9 cellular contexts compared by ENCODE assay signal in genomic region chrX:20067709-20068315, GRCh38. TPM values are rescaled to one million over a fixed set of nuclear protein-coding genes. Genes with fewer than 3 reads are reported as not detected.
DNase-seq lines count a peak whose midpoint lies in the region; ATAC-seq, FAIRE-seq and TF ChIP-seq lines count a peak whose summit lies in the region.
"Had no signal": no experiment of that assay in that cellular context is flagged by ENCODE, and none has a peak within 500 bp of the region (broad histone marks: within the 10 kb centered on the region; RNA-seq: fewer than 3 reads in every experiment).

No MANE protein-coding gene starts in this region.

- no peak for TF ChIP-seq POLR2A in HCT116 (IDR thresholded peaks at IDR 0.05; ENCODE audit: borderline replicate concordance, extremely low read depth, insufficient read depth, insufficient read length)

- peak overlapping the region; percentile 56 for H3K27ac Mint-ChIP-seq in osteocyte (ENCODE audit: unreplicated experiment)
- H3K27ac Mint-ChIP-seq in activated naive CD8-positive, alpha-beta T cell treated with anti-CD3 and anti-CD28 coated beads for 36 hours: no peak overlapping the region
- no peak overlapping the region for H3K27ac Mint-ChIP-seq in activated naive CD8-positive, alpha-beta T cell treated with anti-CD3 and anti-CD28 coated beads, Interleukin-2, amount 50 U/mL, for 24 hours
- H3K27ac Mint-ChIP-seq: memory B cell had no signal

- peak; percentile 69 for ATAC-seq in HCT116
- no peak for ATAC-seq in activated naive CD8-positive, alpha-beta T cell treated with anti-CD3 and anti-CD28 coated beads, Interleukin-2, amount 50 U/mL, for 24 hours
- no peak for ATAC-seq in stimulated activated naive CD8-positive, alpha-beta T cell treated with anti-CD3 and anti-CD28 coated beads, Interleukin-15, Interleukin-2, amounts not matched to agents 100 U/mL and 50 U/mL, for 24 hours

- CTCF ChIA-PET in HCT116 (lab: Charles Lee): interaction anchor here (0.7 to 3.1 kb wide), 7 partner anchors 10 to 685 kb away, joined by 3 to 31 read pairs (median 5); partner anchors contain the start of gene SH3KBP1

- H3K36me3 Mint-ChIP-seq in osteocyte (ENCODE audit: unreplicated experiment): no peaks in the 10 kb centered on the region
- no peaks in the 10 kb centered on the region for H3K36me3 Mint-ChIP-seq in activated naive CD8-positive, alpha-beta T cell treated with anti-CD3 and anti-CD28 coated beads for 36 hours
- no peaks in the 10 kb centered on the region for H3K36me3 Mint-ChIP-seq in activated naive CD8-positive, alpha-beta T cell treated with anti-CD3 and anti-CD28 coated beads, Interleukin-2, amount 50 U/mL, for 24 hours (ENCODE audit: low read depth)
- H3K36me3 Mint-ChIP-seq: memory B cell had no signal

- no peak overlapping the region for H2AFZ ChIP-seq in HCT116 (ENCODE audit: low read depth, low read length, poor library complexity, severe bottlenecking)
- no peak overlapping the region for H2AFZ ChIP-seq in fibroblast of lung (ENCODE audit: low read length)

- H3K4me2 ChIP-seq in HCT116 (ENCODE audit: low read length) (peak overlapping the region; percentile 49), fibroblast of lung (ENCODE audit: extremely low read depth, insufficient read depth, low read length) (peak overlapping the region; percentile 29)

- H3K9me3 ChIP-seq in HCT116 (ENCODE audit: control insufficient read depth in 1 of 2, insufficient read depth in 1 of 2, low read depth in 1 of 2, low read length in 2 of 2): no peaks in the 10 kb centered on the region
- H3K9me3 ChIP-seq in fibroblast of lung (ENCODE audit: control insufficient read depth, insufficient read depth, low read depth, low read length): no peaks in the 10 kb centered on the region

- H3K36me3 ChIP-seq in HCT116 (ENCODE audit: control insufficient read depth in 1 of 2, insufficient read depth in 2 of 2, low read length in 2 of 2) (no peaks in the 10 kb centered on the region), fibroblast of lung (ENCODE audit: control insufficient read depth, insufficient read depth, low read length) (no peaks in the 10 kb centered on the region)

- H3K27me3 ChIP-seq in HCT116 (ENCODE audit: insufficient read depth, low read length): no peaks in the 10 kb centered on the region
- no peaks in the 10 kb centered on the region for H3K27me3 ChIP-seq in fibroblast of lung (ENCODE audit: control insufficient read depth, insufficient read depth, low read length)

- peaks cover 14% of the 10 kb centered on the region for H3K4me1 Mint-ChIP-seq in osteocyte (ENCODE audit: unreplicated experiment)
- H3K4me1 Mint-ChIP-seq in activated naive CD8-positive, alpha-beta T cell treated with anti-CD3 and anti-CD28 coated beads for 36 hours: peaks cover 2% of the 10 kb centered on the region
- H3K4me1 Mint-ChIP-seq in activated naive CD8-positive, alpha-beta T cell treated with anti-CD3 and anti-CD28 coated beads, Interleukin-2, amount 50 U/mL, for 24 hours: no peaks in the 10 kb centered on the region

- no peaks in the 10 kb centered on the region for H3K9me3 Mint-ChIP-seq in osteocyte (ENCODE audit: unreplicated experiment)
- no peaks in the 10 kb centered on the region for H3K9me3 Mint-ChIP-seq in activated naive CD8-positive, alpha-beta T cell treated with anti-CD3 and anti-CD28 coated beads for 36 hours
- H3K9me3 Mint-ChIP-seq in activated naive CD8-positive, alpha-beta T cell treated with anti-CD3 and anti-CD28 coated beads, Interleukin-2, amount 50 U/mL, for 24 hours: no peaks in the 10 kb centered on the region
- H3K9me3 Mint-ChIP-seq: memory B cell had no signal

- POLR2A ChIA-PET in HCT116 (lab: Charles Lee): no interaction called here

- BruUV-seq in HCT116 (replicated peaks; lab: Mats Ljungman, UMichigan): no TSS peak

- H4K20me1 ChIP-seq in HCT116 (ENCODE audit: insufficient read depth): no peaks in the 10 kb centered on the region
- no peaks in the 10 kb centered on the region for H4K20me1 ChIP-seq in fibroblast of lung (ENCODE audit: control insufficient read depth, extremely low read depth, insufficient read depth, low read length)

- H3K4me3 Mint-ChIP-seq in osteocyte (ENCODE audit: unreplicated experiment): no peak overlapping the region
- no peak overlapping the region for H3K4me3 Mint-ChIP-seq in activated naive CD8-positive, alpha-beta T cell treated with anti-CD3 and anti-CD28 coated beads for 36 hours
- no peak overlapping the region for H3K4me3 Mint-ChIP-seq in activated naive CD8-positive, alpha-beta T cell treated with anti-CD3 and anti-CD28 coated beads, Interleukin-2, amount 50 U/mL, for 24 hours
- H3K4me3 Mint-ChIP-seq: memory B cell had no signal

- H3K27ac ChIP-seq in HCT116 (ENCODE audit: low read depth, low read length): no peak overlapping the region
- H3K27ac ChIP-seq in fibroblast of lung (ENCODE audit: insufficient read depth, low read length): no peak overlapping the region

- no peak for TF ChIP-seq RAD21 in HCT116 (IDR thresholded peaks at IDR 0.05; ENCODE audit: low read depth)

- H3K4me1 ChIP-seq in HCT116 (ENCODE audit: control insufficient read depth in 1 of 2, insufficient read depth in 2 of 2, low read length in 2 of 2) (peaks cover 5 to 15% of the 10 kb centered on the region in 2 experiments), fibroblast of lung (ENCODE audit: control insufficient read depth, extremely low read depth, insufficient read depth, low read length) (peaks cover 3% of the 10 kb centered on the region)

- H3K4me3 ChIP-seq in HCT116 (replicated peaks in 1 of 2; ENCODE audit: low read depth in 1 of 2, low read length in 2 of 2): no peak overlapping the region
- H3K4me3 ChIP-seq in fibroblast of lung (replicated peaks in 1 of 4; ENCODE audit: control extremely low read depth in 1 of 4, insufficient read depth in 1 of 4, low read depth in 3 of 4, low read length in 4 of 4): no peak overlapping the region

- no peaks in the 10 kb centered on the region for H3K9me2 ChIP-seq in HCT116 (ENCODE audit: insufficient read depth)

- TF ChIP-seq CTCF in HCT116 (IDR thresholded peaks at IDR 0.05 in 2 of 3, conservative IDR thresholded peaks at IDR 0.05 in 1 of 3; ENCODE audit: borderline replicate concordance in 1 of 3, insufficient read depth in 1 of 3, low read depth in 2 of 3, low read length in 2 of 3) (no peak), fibroblast of lung (conservative IDR thresholded peaks at IDR 0.05 in 1 of 2, IDR thresholded peaks at IDR 0.05 in 1 of 2; ENCODE audit: low read depth in 1 of 2, low read length in 2 of 2) (no peak), osteocyte (IDR thresholded peaks at IDR 0.05) (no peak)

- no peaks in the 10 kb centered on the region for H3K27me3 Mint-ChIP-seq in osteocyte (ENCODE audit: unreplicated experiment)
- H3K27me3 Mint-ChIP-seq in activated naive CD8-positive, alpha-beta T cell treated with anti-CD3 and anti-CD28 coated beads for 36 hours: no peaks in the 10 kb centered on the region
- H3K27me3 Mint-ChIP-seq in activated naive CD8-positive, alpha-beta T cell treated with anti-CD3 and anti-CD28 coated beads, Interleukin-2, amount 50 U/mL, for 24 hours: no peaks in the 10 kb centered on the region
- H3K27me3 Mint-ChIP-seq: memory B cell had no signal

- FAIRE-seq in RCC 7860 (lab: Jason Lieb, UNC): peak; percentile 84

- intact Hi-C loops in HCT116 (cut with micrococcal nuclease): loop anchor here (1.0 to 10.0 kb wide), 2 partner anchors 163 to 333 kb away; no protein-coding TSS in a partner anchor

- H3K79me2 ChIP-seq in HCT116 (ENCODE audit: insufficient read depth, low read length) (no peaks in the 10 kb centered on the region), fibroblast of lung (ENCODE audit: control insufficient read depth, insufficient read depth, low read length) (no peaks in the 10 kb centered on the region)

- RAD21 ChIA-PET in HCT116 (lab: Charles Lee; ENCODE audit: low non-redundant PET in 1 of 2, low total read pairs in 2 of 2, uncharacterized antibody in 2 of 2, unreplicated experiment in 2 of 2): interaction anchor here (1.0 kb wide), 2 partner anchors 163 kb away, joined by 4 to 5 read pairs; no protein-coding TSS in a partner anchor

- DNase-seq in HCT116 (ENCODE audit: low read depth, low spot score) (peak; percentile 23), RCC 7860 (ENCODE audit: low spot score) (peak; percentile 65), fibroblast of lung (ENCODE audit: low read depth in 2 of 2) (peak; percentile 83 to 90), osteocyte (ENCODE audit: extremely low spot score, unreplicated experiment) (no peak)
- DNase-seq in activated naive CD8-positive, alpha-beta T cell treated with anti-CD3 and anti-CD28 coated beads for 36 hours: no peak
- DNase-seq in activated naive CD8-positive, alpha-beta T cell treated with anti-CD3 and anti-CD28 coated beads, Interleukin-2, amount 50 U/mL, for 24 hours: no peak
- DNase-seq in activated CD4-positive, alpha-beta T cell treated with anti-CD3 and anti-CD28 coated beads for 48 hours: no peak
- no peak for DNase-seq in stimulated activated naive CD8-positive, alpha-beta T cell treated with anti-CD3 and anti-CD28 coated beads, Interleukin-15, Interleukin-2, amounts not matched to agents 100 U/mL and 50 U/mL, for 24 hours

- no peak overlapping the region for H3K9ac ChIP-seq in HCT116 (ENCODE audit: low read length)
- H3K9ac ChIP-seq in fibroblast of lung (ENCODE audit: insufficient read depth, low read length): no peak overlapping the region

TF ChIP-seq in HCT116, 20 proteins besides CTCF, POLR2A, EP300 and RAD21 (continues in another document):
- no peak for TF ChIP-seq ZBTB33 (IDR thresholded peaks at IDR 0.05; ENCODE audit: extremely low read depth, insufficient replicate concordance, low read length)

RNA-seq across cellular contexts. Expression of gene MAP7D2, which starts 48.9 kb away (rescaled TPM):
- 0.15 TPM for total RNA-seq in HCT116 (2021; ENCODE audit: unreplicated experiment)
- 0.07 and 0.23 TPM in 2 replicates for polyA plus RNA-seq in HCT116 (2012)
- under 0.01 TPM in 2 replicates for total RNA-seq in fibroblast of lung
- 0.20 and 0.26 TPM in 2 replicates for polyA plus RNA-seq in fibroblast of lung
- 0.16 and 0.70 TPM in 2 replicates for polyA plus RNA-seq in fibroblast of lung (2012)
- polyA minus RNA-seq in fibroblast of lung (ENCODE audit: low replicate concordance): not detected in 2 replicates
- total RNA-seq in osteocyte: 0.10 and 0.11 TPM in 2 replicates
- under 1 TPM; 0.70 to 0.90 TPM for total RNA-seq in activated naive CD8-positive, alpha-beta T cell treated with anti-CD3 and anti-CD28 coated beads for 36 hours

Comparison
In these comparisons a context has a peak if more than half of its experiments do, and no peak if none do; other contexts are left out.
1. DNase-seq: peak in HCT116 (single experiment), RCC 7860 (single experiment) and fibroblast of lung (2 of 2); none in osteocyte (single experiment), activated naive CD8-positive, alpha-beta T cell treated with anti-CD3 and anti-CD28 coated beads for 36 hours (single experiment), activated naive CD8-positive, alpha-beta T cell treated with anti-CD3 and anti-CD28 coated beads, Interleukin-2, amount 50 U/mL, for 24 hours (single experiment), activated CD4-positive, alpha-beta T cell treated with anti-CD3 and anti-CD28 coated beads for 48 hours (single experiment) and stimulated activated naive CD8-positive, alpha-beta T cell treated with anti-CD3 and anti-CD28 coated beads, Interleukin-15, Interleukin-2, amounts not matched to agents 100 U/mL and 50 U/mL, for 24 hours (single experiment).